Comparison of ENCODE assay signal across 24 cellular contexts in the genomic region with DNA sequence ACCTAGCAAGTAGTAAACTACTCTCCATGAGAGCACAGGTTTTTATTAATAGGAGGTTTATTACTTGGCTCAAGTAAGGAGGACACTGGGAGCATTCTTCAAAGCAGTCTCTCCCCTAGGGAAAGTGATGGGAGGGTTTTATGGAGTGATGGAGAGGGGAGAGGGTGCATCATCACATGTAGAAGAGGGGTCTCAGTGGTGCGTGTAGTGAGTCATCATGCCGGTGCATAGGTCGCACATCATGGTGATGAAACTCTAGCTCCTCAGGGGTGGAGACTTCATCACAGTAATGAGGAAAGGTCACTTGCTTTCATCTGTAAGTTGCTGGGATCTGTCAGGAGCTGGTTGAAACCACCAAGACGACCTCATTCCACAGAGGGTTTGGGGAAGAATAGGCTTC.
"Had no signal": no experiment of that assay in that cellular context is flagged by ENCODE, and none has a peak within 500 bp of the region (broad histone marks: within the 10 kb centered on the region; RNA-seq: fewer than 3 reads in every experiment).

No MANE protein-coding gene starts in this region.

- H3K4me3 Mint-ChIP-seq: activated naive CD8-positive, alpha-beta T cell; effector memory CD8-positive, alpha-beta T cell; nephron; T-cell; T-helper 2 cell treated with Interferon-gamma antibody and Interleukin-4, amounts not matched to agents 5 μg/mL and 100 μg/mL, for 36 hours had no signal

- DNase-seq: activated CD4-positive, alpha-beta T cell treated with anti-CD3 and anti-CD28 coated beads for 4 hours; activated CD4-positive, alpha-beta T cell treated with anti-CD3 and anti-CD28 coated beads, Interleukin-2, amount 50 U/mL, for 4 hours; activated CD8-positive, alpha-beta memory T cell treated with anti-CD3 and anti-CD28 coated beads for 24 hours; activated effector memory CD4-positive, alpha-beta T cell treated with Interleukin-2 at 50 U/mL for 16 hours; activated naive CD4-positive, alpha-beta T cell treated with Interleukin-2 at 50 U/mL for 16 hours; amniotic stem cell; caudate nucleus; cortex of kidney; effector memory CD8-positive, alpha-beta T cell; foreskin keratinocyte; left ventricle myocardium superior; mucosa of descending colon; sigmoid colon; stimulated activated CD4-positive, alpha-beta T cell treated with anti-CD3 and anti-CD28 coated beads, Interleukin-15, amount 100 ng/mL, for 24 hours; stimulated activated CD4-positive, alpha-beta T cell treated with anti-CD3 and anti-CD28 coated beads, Interleukin-2, amount 100 ng/mL, for 24 hours; stimulated activated naive CD4-positive, alpha-beta T cell; T-cell; tibial artery; upper lobe of right lung had no signal

- H3K9me3 ChIP-seq: sigmoid colon, suprapubic skin, tibial artery had no signal

- H3K27me3 ChIP-seq: sigmoid colon, suprapubic skin, upper lobe of right lung had no signal

- H3K27ac ChIP-seq: foreskin keratinocyte, sigmoid colon, suprapubic skin, tibial artery, upper lobe of right lung, VCaP had no signal

- H3K4me3 ChIP-seq: mucosa of descending colon, sigmoid colon, suprapubic skin, tibial artery, upper lobe of right lung had no signal

- H3K36me3 ChIP-seq: sigmoid colon, suprapubic skin, tibial artery, upper lobe of right lung had no signal

- H3K27me3 Mint-ChIP-seq: activated naive CD8-positive, alpha-beta T cell had no signal

- H3K27ac Mint-ChIP-seq: activated naive CD8-positive, alpha-beta T cell; effector memory CD8-positive, alpha-beta T cell; nephron; T-cell; T-helper 2 cell treated with Interferon-gamma antibody and Interleukin-4, amounts not matched to agents 5 μg/mL and 100 μg/mL, for 36 hours had no signal

- H3K9me3 Mint-ChIP-seq: effector memory CD8-positive, alpha-beta T cell had no signal

- H3K36me3 Mint-ChIP-seq: activated naive CD8-positive, alpha-beta T cell had no signal

- H3K4me1 Mint-ChIP-seq: T-cell had no signal

- H3K4me1 ChIP-seq: foreskin keratinocyte, sigmoid colon, suprapubic skin, tibial artery, upper lobe of right lung had no signal

- ATAC-seq: effector memory CD8-positive, alpha-beta T cell; foreskin keratinocyte; left ventricle myocardium superior; mucosa of descending colon; T-cell; upper lobe of right lung had no signal
